ENCODE assay signal across 17 cellular contexts in genomic region chr7:22329816-22330524, GRCh38. TPM values are rescaled to one million over a fixed set of nuclear protein-coding genes. Genes with fewer than 3 reads are reported as not detected.
DNase-seq lines count a peak whose midpoint lies in the region; ATAC-seq, FAIRE-seq and TF ChIP-seq lines count a peak whose summit lies in the region.
"Had no signal": no experiment of that assay in that cellular context is flagged by ENCODE, and none has a peak within 500 bp of the region (broad histone marks: within the 10 kb centered on the region; RNA-seq: fewer than 3 reads in every experiment).

No MANE protein-coding gene starts in this region.

- POLR2A ChIA-PET in K562 (lab: Yijun Ruan, JAX): interaction anchor here (1.5 kb wide), 1 partner anchor 10 kb away, joined by 8 read pairs; no protein-coding TSS in a partner anchor

- no peak for TF ChIP-seq POLR2A in K562 (conservative IDR thresholded peaks at IDR 0.05)

- H3K9me1 ChIP-seq in K562 (ENCODE audit: control insufficient read depth, insufficient read depth, low read length): no peaks in the 10 kb centered on the region

- H3K79me2 ChIP-seq in Karpas-422 (ENCODE audit: low read length) (peaks cover 100% of the 10 kb centered on the region), K562 (ENCODE audit: control insufficient read depth, insufficient read depth, low read length) (no peaks in the 10 kb centered on the region)

- no peaks in the 10 kb centered on the region for H3K36me3 ChIP-seq in Karpas-422 (ENCODE audit: insufficient read depth, low read length)
- H3K36me3 ChIP-seq in K562 (ENCODE audit: control insufficient read depth, insufficient read depth, low read length): no peaks in the 10 kb centered on the region
- H3K36me3 ChIP-seq in mucosa of rectum (ENCODE audit: control insufficient read depth in 2 of 2, insufficient read depth in 2 of 2, low read length in 2 of 2): no peaks in the 10 kb centered on the region
- H3K36me3 ChIP-seq: vagina had no signal

- no TSS peak for BruUV-seq in K562 (replicated peaks; lab: Mats Ljungman, UMichigan)

- H3K27me3 ChIP-seq in Karpas-422 (ENCODE audit: low read length) (no peaks in the 10 kb centered on the region), K562 (ENCODE audit: control insufficient read depth in 2 of 2, insufficient read depth in 2 of 2, low read length in 2 of 2) (no peaks in the 10 kb centered on the region), mucosa of rectum (ENCODE audit: control insufficient read depth in 2 of 2, insufficient read depth in 2 of 2, low read length in 2 of 2) (no peaks in the 10 kb centered on the region), dorsolateral prefrontal cortex (no peaks in the 10 kb centered on the region)
- H3K27me3 ChIP-seq: foreskin keratinocyte, vagina had no signal

- CTCF ChIA-PET in K562 (lab: Yijun Ruan, JAX; ENCODE audit: low intra/inter-chr PET ratio): no interaction called here

- DNase-seq in Caki2 (ENCODE audit: low read depth) (peak; percentile 20), Karpas-422 (no peak), K562 (ENCODE audit: extremely low read depth in 1 of 4, low spot score in 3 of 4) (no peak), GF-D8 (lab: John Stamatoyannopoulos, UW) (no peak), COLO829 (ENCODE audit: low spot score) (no peak), dorsolateral prefrontal cortex (no peak)
- DNase-seq: activated CD4-positive, alpha-beta T cell treated with anti-CD3 and anti-CD28 coated beads, Interleukin-2, amount 50 U/mL, for 1 hour; activated naive CD4-positive, alpha-beta T cell treated with anti-CD3 and anti-CD28 coated beads for 36 hours; foreskin keratinocyte; NCI-H524; occipital lobe had no signal

- TF ChIP-seq RAD21 in K562 (CRISPR knock-in tag; conservative IDR thresholded peaks at IDR 0.05 in 1 of 2, IDR thresholded peaks at IDR 0.05 in 1 of 2): no peak

- no peak overlapping the region for H3K4me3 ChIP-seq in Karpas-422 (ENCODE audit: low read length)
- H3K4me3 ChIP-seq in K562: no peak overlapping the region
- H3K4me3 ChIP-seq in mucosa of rectum (ENCODE audit: low read length in 2 of 2): peak overlapping the region; percentile 44 to 55
- H3K4me3 ChIP-seq in dorsolateral prefrontal cortex: peak overlapping the region in 1 of 59 donors; percentile 17
- H3K4me3 ChIP-seq: vagina had no signal

- no peak overlapping the region for H3K9ac ChIP-seq in Karpas-422 (ENCODE audit: low read length)
- H3K9ac ChIP-seq in K562 (ENCODE audit: insufficient read depth in 1 of 2, low read depth in 2 of 2, low read length in 2 of 2): peak overlapping the region in 1 of 2 experiments; percentile 66; a peak in 2 of 4 replicates
- H3K9ac ChIP-seq in mucosa of rectum (ENCODE audit: low read depth in 1 of 2, low read length in 2 of 2): peak overlapping the region in 1 of 2 donors; percentile 39

- FAIRE-seq in K562 (lab: Jason Lieb, UNC): no peak
- FAIRE-seq: endothelial cell of umbilical vein, TTC549 had no signal

- peak; percentile 81 for ATAC-seq in K562
- no peak for ATAC-seq in HG03039 (IDR thresholded peaks at IDR 0.05; ENCODE audit: unreplicated experiment)
- ATAC-seq: foreskin keratinocyte, sciatic nerve had no signal

- H3K9me2 ChIP-seq in Karpas-422 (replicated peaks; ENCODE audit: insufficient read depth, low read length): no peaks in the 10 kb centered on the region

- H3K4me2 ChIP-seq in Karpas-422 (ENCODE audit: low read depth, low read length, poor library complexity, severe bottlenecking): no peak overlapping the region
- H3K4me2 ChIP-seq in K562 (ENCODE audit: insufficient read depth, low read length): 0 out of 2 replicates have a peak overlapping the region, but pooled peaks have one; percentile 33

- H4K20me1 ChIP-seq in Karpas-422 (ENCODE audit: insufficient read depth, low read depth, low read length) (0 out of 2 replicates have a peak, but pooled peaks cover 11% of the 10 kb centered on the region), K562 (replicated peaks; ENCODE audit: control insufficient read depth, insufficient read depth, low read length) (no peaks in the 10 kb centered on the region)

- H3K27ac ChIP-seq in Karpas-422 (ENCODE audit: low read length): 0 out of 2 replicates have a peak overlapping the region, but pooled peaks have one; percentile 18
- H3K27ac ChIP-seq in K562 (ENCODE audit: extremely low read depth, low read depth, low read length): no peak overlapping the region
- H3K27ac ChIP-seq in mucosa of rectum (ENCODE audit: low read depth in 2 of 2, low read length in 2 of 2): peak overlapping the region; percentile 73 to 75
- H3K27ac ChIP-seq in dorsolateral prefrontal cortex: peak overlapping the region in 15 of 59 donors; percentile 0 to 65 (median 11)
- H3K27ac ChIP-seq: foreskin keratinocyte, vagina had no signal

- TF ChIP-seq CTCF in K562 (IDR thresholded peaks at IDR 0.05 in 2 of 3, conservative IDR thresholded peaks at IDR 0.05 in 1 of 3; ENCODE audit: insufficient read depth in 2 of 3, low read depth in 1 of 3, low read length in 3 of 3): no peak
- TF ChIP-seq CTCF in dorsolateral prefrontal cortex (IDR thresholded peaks at IDR 0.05 in 54 of 56, conservative IDR thresholded peaks at IDR 0.05 in 2 of 56; ENCODE audit: low read depth in 1 of 56, partially characterized antibody in 56 of 56): no peak

- in situ Hi-C loops in Caki2 (cut with HindIII; ENCODE audit: low pct_unique_long_range_greater_than_20kb, low sequenced_read_pairs) (no loop called here), K562 (cut with MboI) (no loop called here)

- H2AFZ ChIP-seq in Karpas-422 (ENCODE audit: low read length) (no peak overlapping the region), K562 (ENCODE audit: low read depth, low read length) (peak overlapping the region; percentile 70)

- H3K4me1 ChIP-seq in Karpas-422 (ENCODE audit: low read length): peaks cover 96% of the 10 kb centered on the region
- peaks cover 6 to 10% of the 10 kb centered on the region in 2 experiments; a peak in 4 of 5 replicates for H3K4me1 ChIP-seq in K562 (replicated peaks in 1 of 2; ENCODE audit: control insufficient read depth in 2 of 2, insufficient read depth in 2 of 2, low read length in 2 of 2)
- peaks cover 20 to 64% of the 10 kb centered on the region in 2 donors for H3K4me1 ChIP-seq in mucosa of rectum (ENCODE audit: control insufficient read depth in 2 of 2, insufficient read depth in 2 of 2, low read length in 2 of 2)

- intact Hi-C loops in K562 (cut with micrococcal nuclease): loop anchor here (5.0 kb wide), 1 partner anchor 122 kb away; no protein-coding TSS in a partner anchor
- intact Hi-C loops in dorsolateral prefrontal cortex (cut with DNase I): no loop called here

- 7% methylated on average over 4 of the region's 4 CpGs for WGBS in K562 (ENCODE audit: insufficient coverage, low coverage, missing lambda C conversion rate)

- H3K9me3 ChIP-seq in Karpas-422 (ENCODE audit: low read length) (no peaks in the 10 kb centered on the region), K562 (replicated peaks; ENCODE audit: control insufficient read depth, insufficient read depth, low read depth, low read length) (no peaks in the 10 kb centered on the region), mucosa of rectum (ENCODE audit: control insufficient read depth in 2 of 2, low read length in 2 of 2) (no peaks in the 10 kb centered on the region)
- H3K9me3 ChIP-seq: vagina had no signal

- TF ChIP-seq EP300 in K562 (IDR thresholded peaks at IDR 0.05; ENCODE audit: low read length): no peak

TF ChIP-seq in K562, 482 proteins besides CTCF, POLR2A, EP300 and RAD21 (continues in another document):
- TF ChIP-seq NR3C1 (CRISPR knock-in tag; IDR thresholded peaks at IDR 0.05) (no peak), HIVEP1 (CRISPR knock-in tag; IDR thresholded peaks at IDR 0.05) (no peak), BRD9 (IDR thresholded peaks at IDR 0.05; ENCODE audit: low read depth, partially characterized antibody) (no peak), ZNF316 (IDR thresholded peaks at IDR 0.05) (peak; percentile 99), NR2C2 (CRISPR knock-in tag; IDR thresholded peaks at IDR 0.05) (no peak), NR2C2 (tag; IDR thresholded peaks at IDR 0.05) (peak; percentile 60; the same call in 1 of the 2 replicates), MAFK (IDR thresholded peaks at IDR 0.05; ENCODE audit: low read length) (peak; percentile 97), NFIC (IDR thresholded peaks at IDR 0.05) (peak; percentile 74), NFE2 (IDR thresholded peaks at IDR 0.05; ENCODE audit: low read depth) (peak; percentile 69), JUND (IDR thresholded peaks at IDR 0.05; ENCODE audit: borderline replicate concordance, low read depth, low read length) (peak; percentile 18; the same call in 1 of the 2 replicates), JUND (tag; IDR thresholded peaks at IDR 0.05; ENCODE audit: borderline replicate concordance, low read depth, low read length) (no peak)

RNA-seq across cellular contexts. Expression of gene RAPGEF5, which starts 27.0 kb away (rescaled TPM):
- total RNA-seq in Caki2 (2014; rRNA removed; shearing (Covaris generic); ENCODE audit: low replicate concordance): 7.9 and 10.2 TPM in 2 replicates
- total RNA-seq in Karpas-422 (2014; rRNA removed; shearing (Covaris generic); ENCODE audit: low replicate concordance): 80.1 and 81.6 TPM in 2 replicates
- total RNA-seq in K562 (2011; cell fraction: chromatin; rRNA removed; ENCODE audit: low replicate concordance): 3.3 and 9.4 TPM in 2 replicates
- 1.3 and 2.5 TPM in 2 replicates for total RNA-seq in K562 (2011; cell fraction: nucleolus; rRNA removed)
- total RNA-seq in K562 (2011; cell fraction: nucleoplasm; rRNA removed): 5.9 and 9.7 TPM in 2 replicates
- total RNA-seq in K562 (2014; rRNA removed): 0.45 and 1.3 TPM in 2 replicates
- total RNA-seq in K562 (2014; rRNA removed; fragmentation: Illumina TruSeq; extraction: Trizol): 2.0 and 2.3 TPM in 2 replicates
- total RNA-seq in K562 (2015; rRNA removed; fragmentation: Illumina TruSeq; extraction: Trizol): 1.3 and 1.6 TPM in 2 replicates
- total RNA-seq in K562 (2021): 1.8 and 3.1 TPM in 2 replicates
- polyA plus RNA-seq in K562 (2011; rRNA removed): 0.85 and 1.3 TPM in 2 replicates
- 0.25 and 0.58 TPM in 2 replicates for polyA plus RNA-seq in K562 (2011; cell fraction: cytosol; rRNA removed)
- polyA plus RNA-seq in K562 (2011; cell fraction: nucleus; rRNA removed): 2.8 and 3.2 TPM in 2 replicates
- polyA plus RNA-seq in K562 (2012): 0.53 and 0.61 TPM in 2 replicates
- polyA plus RNA-seq in K562 (2014; fragmentation: Illumina TruSeq; extraction: Trizol): 0.75 and 1.1 TPM in 2 replicates
- 1 to 10 TPM in 1 of 2 experiments, under 1 TPM in 1; 0.39 to 1.0 TPM for polyA plus RNA-seq in K562 (2014; fragmentation: Nextera tagmentation; extraction: Ambion mirVana)
- 0.94 and 1.1 TPM in 2 replicates for polyA plus RNA-seq in K562 (2014; rRNA removed)
- 3.0 and 5.4 TPM in 2 replicates for polyA minus RNA-seq in K562 (2011; rRNA and poly(A)+ RNA removed)
- 0.86 and 3.3 TPM in 2 replicates for polyA minus RNA-seq in K562 (2011; cell fraction: cytosol; rRNA and poly(A)+ RNA removed)
- 4.3 and 11.1 TPM in 2 replicates for polyA minus RNA-seq in K562 (2011; cell fraction: nucleus; rRNA and poly(A)+ RNA removed)
- 100 to 1,000 TPM; 181 to 405 (median 243) TPM for total RNA-seq in dorsolateral prefrontal cortex

Comparison
In these comparisons a context has a peak if more than half of its experiments do, and no peak if none do; other contexts are left out.
1. H3K4me3 ChIP-seq: peak in mucosa of rectum (2 of 2); none in Karpas-422 (single experiment) and K562 (single experiment).